In the genomic region with DNA sequence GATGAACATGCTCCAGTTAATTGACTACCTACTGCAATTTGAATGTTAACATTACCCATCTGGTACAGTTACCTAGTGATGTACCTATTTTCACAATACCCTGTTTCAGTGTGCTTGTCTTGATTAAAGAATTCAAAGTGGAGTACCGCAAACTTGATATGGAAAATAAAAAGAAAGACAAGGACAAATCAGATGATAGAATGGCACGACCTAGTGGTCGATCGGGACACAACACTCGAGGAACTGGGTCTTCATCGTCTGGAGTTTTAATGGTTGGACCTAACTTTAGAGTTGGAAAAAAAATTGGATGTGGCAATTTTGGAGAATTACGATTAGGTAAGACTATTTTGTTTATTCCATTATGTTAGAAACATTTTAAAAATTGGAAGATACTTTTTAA, we compare ENCODE assay signal across 9 cellular contexts. TPM values are rescaled to one million over a fixed set of nuclear protein-coding genes. Genes with fewer than 3 reads are reported as not detected.
A peak's percentile ranks its signal among the peaks of the same experiment; 100 is the strongest.
DNase-seq lines count a peak whose midpoint lies in the region; ATAC-seq and TF ChIP-seq lines count a peak whose summit lies in the region.
"Had no signal": no experiment of that assay in that cellular context is flagged by ENCODE, and none has a peak within 500 bp of the region (broad histone marks: within the 10 kb centered on the region; RNA-seq: fewer than 3 reads in every experiment).

No MANE protein-coding gene starts in this region.

- H3K27me3 Mint-ChIP-seq in natural killer cell (ENCODE audit: low read depth in 2 of 2) (no peaks in the 10 kb centered on the region), type B pancreatic cell (no peaks in the 10 kb centered on the region)
- no peaks in the 10 kb centered on the region for H3K27me3 Mint-ChIP-seq in natural killer cell treated with Interleukin-12 subunit alpha and Interleukin-12 subunit beta and Interleukin-15 and Interleukin-18, amount 100 ng/mL, for 72 hours

- H3K4me1 ChIP-seq in RWPE2 (ENCODE audit: insufficient read depth, poor library complexity, severe bottlenecking) (no peaks in the 10 kb centered on the region), prostate gland (replicated peaks) (no peaks in the 10 kb centered on the region), left lung (no peaks in the 10 kb centered on the region)

- H3K9me3 Mint-ChIP-seq in natural killer cell (no peaks in the 10 kb centered on the region), type B pancreatic cell (no peaks in the 10 kb centered on the region)
- H3K9me3 Mint-ChIP-seq in natural killer cell treated with Interleukin-12 subunit alpha and Interleukin-12 subunit beta and Interleukin-15 and Interleukin-18, amount 100 ng/mL, for 72 hours: no peaks in the 10 kb centered on the region

- no peak overlapping the region for H3K4me3 Mint-ChIP-seq in natural killer cell
- H3K4me3 Mint-ChIP-seq in natural killer cell treated with Interleukin-12 subunit alpha and Interleukin-12 subunit beta and Interleukin-15 and Interleukin-18, amount 100 ng/mL, for 72 hours: no peak overlapping the region
- no peak overlapping the region for H3K4me3 Mint-ChIP-seq in type B pancreatic cell

- DNase-seq in natural killer cell (no peak), RWPE2 (ENCODE audit: low spot score) (no peak), fibroblast of mammary gland (ENCODE audit: low read depth) (peak; percentile 54), type B pancreatic cell (ENCODE audit: extremely low spot score, unreplicated experiment) (no peak), prostate gland (ENCODE audit: low spot score) (no peak), left lung (no peak)
- no peak for DNase-seq in natural killer cell treated with Interleukin-12 subunit alpha and Interleukin-12 subunit beta and Interleukin-15 and Interleukin-18, amount 100 ng/mL, for 72 hours (ENCODE audit: low spot score)
- DNase-seq: NCI-H526 treated with DMSO at 0.1 percent for 48 hours had no signal

- peak; percentile 57 for TF ChIP-seq CTCF in natural killer cell (IDR thresholded peaks at IDR 0.05)
- peak; percentile 67 for TF ChIP-seq CTCF in RWPE2 (IDR thresholded peaks at IDR 0.05; ENCODE audit: poor library complexity, severe bottlenecking)
- TF ChIP-seq CTCF in fibroblast of mammary gland (conservative IDR thresholded peaks at IDR 0.05; ENCODE audit: control insufficient read depth, insufficient read depth, low read depth, low read length): peak; percentile 55
- TF ChIP-seq CTCF in type B pancreatic cell (conservative IDR thresholded peaks at IDR 0.05): peak; percentile 65
- no peak for TF ChIP-seq CTCF in prostate gland (IDR thresholded peaks at IDR 0.05)
- TF ChIP-seq CTCF in left lung (IDR thresholded peaks at IDR 0.05): peak in 1 of 2 donors; percentile 29

- peaks cover 58 to 73% of the 10 kb centered on the region in 2 donors for H3K4me1 Mint-ChIP-seq in natural killer cell
- H3K4me1 Mint-ChIP-seq in natural killer cell treated with Interleukin-12 subunit alpha and Interleukin-12 subunit beta and Interleukin-15 and Interleukin-18, amount 100 ng/mL, for 72 hours (ENCODE audit: low read depth in 2 of 2): peaks cover 36 to 51% of the 10 kb centered on the region in 2 donors
- H3K4me1 Mint-ChIP-seq in type B pancreatic cell (ENCODE audit: unreplicated experiment): peaks cover 8% of the 10 kb centered on the region

- no peak overlapping the region for H3K4me3 ChIP-seq in RWPE2 (ENCODE audit: severe bottlenecking)
- H3K4me3 ChIP-seq in fibroblast of mammary gland (ENCODE audit: control insufficient read depth, low read depth, low read length): no peak overlapping the region
- no peak overlapping the region for H3K4me3 ChIP-seq in prostate gland
- H3K4me3 ChIP-seq in left lung: no peak overlapping the region

- H3K36me3 Mint-ChIP-seq in natural killer cell (no peaks in the 10 kb centered on the region), type B pancreatic cell (no peaks in the 10 kb centered on the region)
- peaks cover 5% of the 10 kb centered on the region for H3K36me3 Mint-ChIP-seq in natural killer cell treated with Interleukin-12 subunit alpha and Interleukin-12 subunit beta and Interleukin-15 and Interleukin-18, amount 100 ng/mL, for 72 hours

- H3K27ac Mint-ChIP-seq in natural killer cell (peak overlapping the region; percentile 29 to 36), type B pancreatic cell (no peak overlapping the region)
- peak overlapping the region in 1 of 2 donors; percentile 22 for H3K27ac Mint-ChIP-seq in natural killer cell treated with Interleukin-12 subunit alpha and Interleukin-12 subunit beta and Interleukin-15 and Interleukin-18, amount 100 ng/mL, for 72 hours

- H3K9me3 ChIP-seq in RWPE2 (ENCODE audit: severe bottlenecking) (no peaks in the 10 kb centered on the region), prostate gland (no peaks in the 10 kb centered on the region), left lung (no peaks in the 10 kb centered on the region)

- H3K27me3 ChIP-seq in RWPE2 (ENCODE audit: insufficient read depth, poor library complexity, severe bottlenecking): no peaks in the 10 kb centered on the region
- H3K27me3 ChIP-seq in prostate gland (replicated peaks; ENCODE audit: insufficient read depth): no peaks in the 10 kb centered on the region
- no peaks in the 10 kb centered on the region for H3K27me3 ChIP-seq in left lung

- H3K27ac ChIP-seq in RWPE2 (ENCODE audit: poor library complexity, severe bottlenecking) (no peak overlapping the region), prostate gland (no peak overlapping the region), left lung (no peak overlapping the region)

- WGBS in prostate gland: 91% methylated on average over 7 of the region's 7 CpGs

- intact Hi-C loops in natural killer cell (cut with micrococcal nuclease) (no loop called here), prostate gland (cut with DNase I) (no loop called here), left lung (cut with DNase I) (no loop called here)

- H3K36me3 ChIP-seq in RWPE2 (ENCODE audit: low read depth): peaks cover 17% of the 10 kb centered on the region
- H3K36me3 ChIP-seq in prostate gland: no peaks in the 10 kb centered on the region
- no peaks in the 10 kb centered on the region for H3K36me3 ChIP-seq in left lung

- ATAC-seq in natural killer cell (no peak), RWPE2 (ENCODE audit: low read depth) (no peak), GM18858 (IDR thresholded peaks at IDR 0.05; ENCODE audit: unreplicated experiment) (no peak), left lung (no peak)
- no peak for ATAC-seq in natural killer cell treated with Interleukin-12 subunit alpha and Interleukin-12 subunit beta and Interleukin-15 and Interleukin-18, amount 100 ng/mL, for 72 hours

- no peak for TF ChIP-seq POLR2A in prostate gland (IDR thresholded peaks at IDR 0.05)

RNA-seq across cellular contexts. Expression of a gene that starts 33.5 kb away (rescaled TPM):
- total RNA-seq in natural killer cell: 100 to 1,000 TPM in 2 of 3 donors, 10 to 100 TPM in 1; 96.7 to 111 (median 101) TPM
- total RNA-seq in natural killer cell treated with Interleukin-12 subunit alpha and Interleukin-12 subunit beta and Interleukin-15 and Interleukin-18, amount 100 ng/mL, for 72 hours: 10 to 100 TPM; 34.3 to 35.4 TPM
- total RNA-seq in type B pancreatic cell (ENCODE audit: low replicate concordance): 41.8 and 43.6 TPM in 2 replicates
- total RNA-seq in prostate gland: 10 to 100 TPM; 37.1 to 43.1 TPM
- 10 to 100 TPM; 36.1 to 39.9 TPM for total RNA-seq in left lung

Comparison
In these comparisons a context has a peak if more than half of its experiments do, and no peak if none do; other contexts are left out.
1. CTCF ChIP-seq: peak in natural killer cell (single experiment), RWPE2 (single experiment), fibroblast of mammary gland (single experiment) and type B pancreatic cell (single experiment); none in prostate gland (0 of 4).